1 cellular context compared by ENCODE assay signal in genomic region chr9:111525056-111525977, GRCh38.
TF ChIP-seq lines count a peak whose summit lies in the region.

ZNF483 (plus strand) TSS chr9:111525179; CDS start chr9:111527396, 2,217 bp downstream.

TF ChIP-seq in H1, 55 proteins besides CTCF, POLR2A, EP300 and RAD21 (continued from another document):
- TF ChIP-seq KDM1A (IDR thresholded peaks at IDR 0.05; ENCODE audit: borderline replicate concordance, low read length) (no peak), E2F6 (IDR thresholded peaks at IDR 0.05) (peak; percentile 78), KDM4A (IDR thresholded peaks at IDR 0.05; ENCODE audit: low read depth, low read length, severe bottlenecking) (peak; percentile 84), EZH2 (IDR thresholded peaks at IDR 0.05; ENCODE audit: low read depth, low read length, severe bottlenecking) (no peak), RXRA (IDR thresholded peaks at IDR 0.05; ENCODE audit: insufficient read depth, low read depth, low read length) (no peak), SIN3A (conservative IDR thresholded peaks at IDR 0.05 in 1 of 2, IDR thresholded peaks at IDR 0.05 in 1 of 2; ENCODE audit: low read depth in 1 of 2, low read length in 2 of 2) (no peak; a peak in 1 of 4 replicates), ATF2 (IDR thresholded peaks at IDR 0.05; ENCODE audit: low read length) (peak; percentile 85), RNF2 (IDR thresholded peaks at IDR 0.05; ENCODE audit: borderline replicate concordance, low read depth, low read length, missing control alignments, poor library complexity, severe bottlenecking) (no peak), BCL11A (IDR thresholded peaks at IDR 0.05; ENCODE audit: low read depth in 2 of 2, low read length in 2 of 2) (no peak), NRF1 (IDR thresholded peaks at IDR 0.05; ENCODE audit: low read depth, low read length) (peak; percentile 94), CHD2 (IDR thresholded peaks at IDR 0.05; ENCODE audit: low read length) (no peak), ATF3 (IDR thresholded peaks at IDR 0.05; ENCODE audit: insufficient read depth, low read depth, low read length) (no peak), TAF7 (optimal IDR thresholded peaks at IDR 0.05; ENCODE audit: borderline replicate concordance, low read depth, low read length) (no peak), POLR2AphosphoS5 (IDR thresholded peaks at IDR 0.05; ENCODE audit: low read depth, low read length) (no peak; the same call in 1 of the 2 replicates), SP1 (IDR thresholded peaks at IDR 0.05; ENCODE audit: low read depth, low read length) (no peak), TAF1 (IDR thresholded peaks at IDR 0.05; ENCODE audit: low read depth, low read length) (0 out of 2 replicates have a peak, but pooled peaks have one; percentile 44), BACH1 (IDR thresholded peaks at IDR 0.05; ENCODE audit: low read length) (no peak), PHF8 (conservative IDR thresholded peaks at IDR 0.05; ENCODE audit: low read depth, low read length) (peak; percentile 61; the same call in 1 of the 2 replicates), RFX5 (IDR thresholded peaks at IDR 0.05; ENCODE audit: borderline replicate concordance, low read depth, low read length) (no peak), KDM5A (IDR thresholded peaks at IDR 0.05; ENCODE audit: low read length) (no peak), HDAC2 (IDR thresholded peaks at IDR 0.05; ENCODE audit: borderline replicate concordance in 1 of 2, low read depth in 2 of 2, low read length in 2 of 2) (peak in 1 of 2 experiments; percentile 87; a peak in 2 of 4 replicates), SRF (IDR thresholded peaks at IDR 0.05; ENCODE audit: low read depth, low read length) (no peak), CHD7 (IDR thresholded peaks at IDR 0.05; ENCODE audit: insufficient replicate concordance, low read length) (no peak), TBP (IDR thresholded peaks at IDR 0.05; ENCODE audit: low read depth, low read length) (peak; percentile 63; the same call in 1 of the 2 replicates), HDAC6 (IDR thresholded peaks at IDR 0.05; ENCODE audit: low read depth, low read length) (no peak), EGR1 (IDR thresholded peaks at IDR 0.05; ENCODE audit: borderline replicate concordance, low read depth, low read length) (no peak), CBX5 (IDR thresholded peaks at IDR 0.05; ENCODE audit: low read depth, low read length) (no peak), SP4 (IDR thresholded peaks at IDR 0.05; ENCODE audit: low read length) (0 out of 2 replicates have a peak, but pooled peaks have one; percentile 28), YY1 (IDR thresholded peaks at IDR 0.05; ENCODE audit: low read depth, low read length) (no peak), ZNF274 (IDR thresholded peaks at IDR 0.05; ENCODE audit: borderline replicate concordance, extremely low read depth, low read length) (no peak), BRCA1 (IDR thresholded peaks at IDR 0.05; ENCODE audit: low read depth, low read length) (no peak), TCF12 (IDR thresholded peaks at IDR 0.05; ENCODE audit: low read depth, low read length) (no peak), TEAD4 (IDR thresholded peaks at IDR 0.05; ENCODE audit: low read depth, low read length) (no peak), POU5F1 (IDR thresholded peaks at IDR 0.05; ENCODE audit: low read depth, low read length) (no peak)
- TF ChIP-seq, protein P1, sequence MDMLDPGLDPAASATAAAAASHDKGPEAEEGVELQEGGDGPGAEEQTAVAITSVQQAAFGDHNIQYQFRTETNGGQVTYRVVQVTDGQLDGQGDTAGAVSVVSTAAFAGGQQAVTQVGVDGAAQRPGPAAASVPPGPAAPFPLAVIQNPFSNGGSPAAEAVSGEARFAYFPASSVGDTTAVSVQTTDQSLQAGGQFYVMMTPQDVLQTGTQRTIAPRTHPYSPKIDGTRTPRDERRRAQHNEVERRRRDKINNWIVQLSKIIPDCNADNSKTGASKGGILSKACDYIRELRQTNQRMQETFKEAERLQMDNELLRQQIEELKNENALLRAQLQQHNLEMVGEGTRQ (IDR thresholded peaks at IDR 0.05; ENCODE audit: low read length): no peak
